ENCODE assay signal across 16 cellular contexts in genomic region chr9:138077898-138078540, GRCh38.
"Had no signal": no experiment of that assay in that cellular context is flagged by ENCODE, and none has a peak within 500 bp of the region (broad histone marks: within the 10 kb centered on the region; RNA-seq: fewer than 3 reads in every experiment).

No MANE protein-coding gene starts in this region.

- H3K36me3 Mint-ChIP-seq: activated CD8-positive, alpha-beta memory T cell treated with anti-CD3 and anti-CD28 coated beads, Interleukin-2, amount 10 ng/mL, durations not matched to agents 7 days and 5 days had no signal

- H3K27ac ChIP-seq: coronary artery, epithelial cell of prostate, gastroesophageal sphincter, thoracic aorta had no signal

- H3K9me3 Mint-ChIP-seq: activated CD4-positive, alpha-beta T cell treated with anti-CD3 and anti-CD28 coated beads, Interleukin-2, amount 10 ng/mL, durations not matched to agents 7 days and 5 days; activated naive CD4-positive, alpha-beta T cell treated with anti-CD3 and anti-CD28 coated beads for 36 hours; activated T-helper 1 cell treated with anti-CD3 and anti-CD28 coated beads, Interleukin-12 subunit alpha, Interleukin-12 subunit beta, Interleukin-2, Interleukin-4 antibody, amounts not matched to agents 30 ng/mL and 10 ng/mL and 1 ng/mL, durations not matched to agents 14 hours and 24 hours and 36 hours had no signal

- H3K27ac Mint-ChIP-seq: activated CD8-positive, alpha-beta memory T cell treated with anti-CD3 and anti-CD28 coated beads, Interleukin-2, amount 10 ng/mL, durations not matched to agents 7 days and 5 days; activated naive CD4-positive, alpha-beta T cell treated with anti-CD3 and anti-CD28 coated beads for 36 hours; activated T-helper 1 cell treated with anti-CD3 and anti-CD28 coated beads, Interleukin-12 subunit alpha, Interleukin-12 subunit beta, Interleukin-2, Interleukin-4 antibody, amounts not matched to agents 30 ng/mL and 10 ng/mL and 1 ng/mL, durations not matched to agents 14 hours and 24 hours and 36 hours; T-helper 17 cell had no signal

- H3K36me3 ChIP-seq: gastroesophageal sphincter, thoracic aorta had no signal

- H3K4me3 ChIP-seq: coronary artery, gastroesophageal sphincter, thoracic aorta had no signal

- ATAC-seq: activated CD8-positive, alpha-beta memory T cell treated with anti-CD3 and anti-CD28 coated beads, Interleukin-2, amount 10 ng/mL, durations not matched to agents 7 days and 5 days; gastroesophageal sphincter; right cardiac atrium; stimulated activated naive CD8-positive, alpha-beta T cell treated with anti-CD3 and anti-CD28 coated beads, Interleukin-15, Interleukin-2, amounts not matched to agents 100 U/mL and 50 U/mL, for 24 hours; T-helper 17 cell had no signal

- H3K9me3 ChIP-seq: gastroesophageal sphincter, thoracic aorta had no signal

- H3K4me1 ChIP-seq: gastroesophageal sphincter had no signal

- DNase-seq: activated CD4-positive, alpha-beta T cell treated with anti-CD3 and anti-CD28 coated beads, Interleukin-2, amount 10 ng/mL, durations not matched to agents 7 days and 5 days; activated CD4-positive, CD25-positive, alpha-beta regulatory T cell; activated naive CD4-positive, alpha-beta T cell treated with anti-CD3 and anti-CD28 coated beads for 36 hours; effector CD8-positive, alpha-beta T cell; mesendoderm; right cardiac atrium; stimulated activated CD4-positive, alpha-beta T cell treated with anti-CD3 and anti-CD28 coated beads, Interleukin-12 subunit alpha, Interleukin-12 subunit beta, amount 100 ng/mL, for 4 hours; stimulated activated CD8-positive, alpha-beta memory T cell treated with anti-CD3 and anti-CD28 coated beads, Interleukin-4, amount 100 ng/mL, for 48 hours; stimulated activated naive CD8-positive, alpha-beta T cell treated with anti-CD3 and anti-CD28 coated beads, Interleukin-15, Interleukin-2, amounts not matched to agents 100 U/mL and 50 U/mL, for 24 hours; T-helper 17 cell had no signal

- H3K4me1 Mint-ChIP-seq: activated CD4-positive, alpha-beta T cell treated with anti-CD3 and anti-CD28 coated beads, Interleukin-2, amount 10 ng/mL, durations not matched to agents 7 days and 5 days; activated CD8-positive, alpha-beta memory T cell treated with anti-CD3 and anti-CD28 coated beads, Interleukin-2, amount 10 ng/mL, durations not matched to agents 7 days and 5 days; T-helper 17 cell had no signal

- H3K4me3 Mint-ChIP-seq: activated CD4-positive, alpha-beta T cell treated with anti-CD3 and anti-CD28 coated beads, Interleukin-2, amount 10 ng/mL, durations not matched to agents 7 days and 5 days; activated CD8-positive, alpha-beta memory T cell treated with anti-CD3 and anti-CD28 coated beads, Interleukin-2, amount 10 ng/mL, durations not matched to agents 7 days and 5 days; activated naive CD4-positive, alpha-beta T cell treated with anti-CD3 and anti-CD28 coated beads for 36 hours; activated T-helper 1 cell treated with anti-CD3 and anti-CD28 coated beads, Interleukin-12 subunit alpha, Interleukin-12 subunit beta, Interleukin-2, Interleukin-4 antibody, amounts not matched to agents 30 ng/mL and 10 ng/mL and 1 ng/mL, durations not matched to agents 14 hours and 24 hours and 36 hours; T-helper 17 cell had no signal
